Comparison of ENCODE assay signal across 25 cellular contexts in the genomic region with DNA sequence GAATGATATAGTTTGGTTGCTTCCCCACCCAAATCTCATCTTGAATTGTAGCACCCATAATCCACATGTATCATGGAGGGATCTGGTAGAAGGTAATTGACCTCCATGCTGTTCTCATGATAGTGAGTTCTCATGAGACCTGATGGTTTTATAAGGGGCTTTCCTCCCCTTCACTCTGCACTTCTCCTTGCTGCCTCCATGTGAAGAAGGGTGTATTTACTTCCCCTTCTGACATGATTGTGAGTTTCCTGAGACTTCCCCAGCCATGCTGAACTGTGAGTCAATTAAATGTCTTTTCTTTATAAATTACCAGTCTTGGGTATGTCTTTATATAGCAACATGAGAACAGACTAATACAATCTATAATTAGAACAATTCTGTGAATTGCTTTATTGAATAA.
"Had no signal": no experiment of that assay in that cellular context is flagged by ENCODE, and none has a peak within 500 bp of the region (broad histone marks: within the 10 kb centered on the region; RNA-seq: fewer than 3 reads in every experiment).

No MANE protein-coding gene starts in this region.

- H3K36me3 ChIP-seq: lower lobe of right lung, neural progenitor cell, right lobe of liver, suprapubic skin, transverse colon, upper lobe of right lung, uterus had no signal

- H3K27me3 Mint-ChIP-seq: progenitor cell of endocrine pancreas; stimulated activated naive CD8-positive, alpha-beta T cell treated with anti-CD3 and anti-CD28 coated beads, Interleukin-15, amount 100 ng/mL, for 72 hours had no signal

- H3K4me3 ChIP-seq: lower lobe of right lung, mucosa of descending colon, neural progenitor cell, right lobe of liver, suprapubic skin, transverse colon, upper lobe of right lung, uterus had no signal

- H3K4me3 Mint-ChIP-seq: effector memory CD8-positive, alpha-beta T cell; immature natural killer cell; mesothelial cell of epicardium; naive thymus-derived CD4-positive, alpha-beta T cell; nephron; neural progenitor cell; stimulated activated naive CD8-positive, alpha-beta T cell treated with anti-CD3 and anti-CD28 coated beads, Interleukin-15, amount 100 ng/mL, for 72 hours had no signal

- H3K36me3 Mint-ChIP-seq: mesothelial cell of epicardium had no signal

- H3K27me3 ChIP-seq: neural progenitor cell, right lobe of liver, suprapubic skin, transverse colon, upper lobe of right lung, uterus had no signal

- H3K4me1 Mint-ChIP-seq: immature natural killer cell; mesothelial cell of epicardium; naive thymus-derived CD4-positive, alpha-beta T cell; nephron; neural progenitor cell; stimulated activated naive CD8-positive, alpha-beta T cell treated with anti-CD3 and anti-CD28 coated beads, Interleukin-15, amount 100 ng/mL, for 72 hours had no signal

- H3K4me2 ChIP-seq: neural progenitor cell had no signal

- H3K27ac Mint-ChIP-seq: effector memory CD8-positive, alpha-beta T cell; mesothelial cell of epicardium; naive thymus-derived CD4-positive, alpha-beta T cell; nephron; neural progenitor cell; progenitor cell of endocrine pancreas; stimulated activated naive CD8-positive, alpha-beta T cell treated with anti-CD3 and anti-CD28 coated beads, Interleukin-15, amount 100 ng/mL, for 72 hours had no signal

- ATAC-seq: effector memory CD8-positive, alpha-beta T cell; left ventricle myocardium superior; lower lobe of right lung; mucosa of descending colon; naive thymus-derived CD4-positive, alpha-beta T cell; right lobe of liver; stimulated activated naive CD8-positive, alpha-beta T cell treated with anti-CD3 and anti-CD28 coated beads, Interleukin-15, amount 100 ng/mL, for 72 hours; upper lobe of right lung had no signal

- H3K9ac ChIP-seq: neural progenitor cell, parathyroid adenoma had no signal

- H3K4me1 ChIP-seq: lower lobe of right lung, neural progenitor cell, parathyroid adenoma, right lobe of liver, suprapubic skin, transverse colon, upper lobe of right lung, uterus had no signal

- H3K27ac ChIP-seq: lower lobe of right lung, neural progenitor cell, parathyroid adenoma, right lobe of liver, suprapubic skin, transverse colon, upper lobe of right lung, uterus had no signal

- H2AFZ ChIP-seq: neural progenitor cell, parathyroid adenoma had no signal

- H3K9me3 ChIP-seq: lower lobe of right lung, right lobe of liver, suprapubic skin, transverse colon, upper lobe of right lung, uterus had no signal

- DNase-seq: cortex of kidney; effector memory CD8-positive, alpha-beta T cell; hypothalamus; immature natural killer cell; islet precursor cell; kidney glomerular epithelial cell; left ventricle myocardium superior; lower lobe of right lung; mucosa of descending colon; naive thymus-derived CD4-positive, alpha-beta T cell; right lobe of liver; small intestine; stimulated activated CD4-positive, alpha-beta T cell treated with anti-CD3 and anti-CD28 coated beads, Interleukin-15, amount 100 ng/mL, for 24 hours; stimulated activated CD4-positive, alpha-beta T cell treated with anti-CD3 and anti-CD28 coated beads, Interleukin-2, amount 100 ng/mL, for 48 hours; stimulated activated naive CD4-positive, alpha-beta T cell; stimulated activated naive CD8-positive, alpha-beta T cell treated with anti-CD3 and anti-CD28 coated beads, Interleukin-15, amount 100 ng/mL, for 72 hours; transverse colon; upper lobe of right lung; uterus had no signal
